ENCODE assay signal across 8 cellular contexts in the genomic region with DNA sequence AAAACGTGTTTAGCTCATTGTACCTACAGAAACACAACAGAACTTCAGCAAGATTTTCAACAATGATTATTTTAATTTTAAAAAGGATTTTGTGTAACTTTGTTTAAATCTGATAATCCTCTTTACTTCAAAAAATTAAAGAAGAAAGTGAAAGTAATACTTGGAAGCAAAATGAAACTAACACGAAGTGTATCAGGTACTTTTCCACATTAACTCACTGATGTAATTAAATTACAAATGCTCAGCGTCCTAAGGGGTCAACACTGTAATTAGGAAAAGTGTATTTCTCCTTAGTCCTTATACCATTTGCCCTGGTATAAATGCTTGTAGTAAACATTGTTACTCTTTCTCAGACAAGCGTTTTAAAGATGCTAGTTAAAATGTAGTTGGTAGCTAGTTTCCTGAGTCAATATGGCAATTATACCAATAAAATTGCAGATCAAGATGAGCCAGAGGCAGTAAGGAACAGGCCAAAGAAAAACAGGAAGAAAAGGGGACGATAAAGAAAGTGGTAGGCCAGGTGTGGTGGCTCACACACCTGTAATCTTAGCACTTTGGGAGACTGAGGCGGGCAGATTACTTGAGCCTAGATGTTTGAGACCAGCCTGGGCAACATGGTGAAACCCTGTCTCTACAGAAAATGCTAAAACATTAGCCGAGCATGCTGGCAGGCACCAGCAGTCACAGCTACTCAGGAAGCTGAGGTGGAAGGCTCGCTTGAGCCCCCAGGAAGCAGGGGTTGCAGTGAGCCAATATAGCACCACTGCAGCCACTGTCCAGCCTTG.
DNase-seq lines count a peak whose midpoint lies in the region; ATAC-seq lines count a peak whose summit lies in the region.

No MANE protein-coding gene starts in this region.

- H3K36me3 Mint-ChIP-seq in activated T-cell treated with anti-CD3 and anti-CD28 coated beads, Interleukin-2, amount 50 U/mL, for 24 hours (ENCODE audit: low read depth): no peaks in the 10 kb centered on the region
- H3K36me3 Mint-ChIP-seq in activated T-helper 17 cell treated with anti-CD3 and anti-CD28 coated beads, Interleukin-2, amount 50 U/mL, for 72 hours (ENCODE audit: low read depth): no peaks in the 10 kb centered on the region

- no peaks in the 10 kb centered on the region for H3K9me3 Mint-ChIP-seq in activated T-cell treated with anti-CD3 and anti-CD28 coated beads, Interleukin-2, amount 50 U/mL, for 24 hours
- H3K9me3 Mint-ChIP-seq in activated T-helper 17 cell treated with anti-CD3 and anti-CD28 coated beads, Interleukin-2, amount 50 U/mL, for 72 hours: no peaks in the 10 kb centered on the region

- DNase-seq in activated T-cell treated with anti-CD3 and anti-CD28 coated beads, Interleukin-2, amount 50 U/mL, for 24 hours: peak; percentile 39
- no peak for DNase-seq in activated T-cell treated with anti-CD3 and anti-CD28 coated beads, Interleukin-2, amount 50 U/mL, for 1 hour
- DNase-seq in lung microvascular endothelial cell (ENCODE audit: low read depth in 2 of 2): peak; percentile 41 to 62
- DNase-seq in cortex of kidney (lab: John Stamatoyannopoulos, UW): no peak
- DNase-seq in NCI-H2171 treated with DMSO at 0.1 percent for 48 hours (lab: John Stamatoyannopoulos, UW): no peak
- DNase-seq in HCEC 1CT: no peak

- peak overlapping the region; percentile 89 for H3K27ac Mint-ChIP-seq in activated T-cell treated with anti-CD3 and anti-CD28 coated beads, Interleukin-2, amount 50 U/mL, for 24 hours
- peak overlapping the region; percentile 92 for H3K27ac Mint-ChIP-seq in activated T-helper 17 cell treated with anti-CD3 and anti-CD28 coated beads, Interleukin-2, amount 50 U/mL, for 72 hours

- H3K27me3 Mint-ChIP-seq in activated T-cell treated with anti-CD3 and anti-CD28 coated beads, Interleukin-2, amount 50 U/mL, for 24 hours: no peaks in the 10 kb centered on the region
- H3K27me3 Mint-ChIP-seq in activated T-helper 17 cell treated with anti-CD3 and anti-CD28 coated beads, Interleukin-2, amount 50 U/mL, for 72 hours: no peaks in the 10 kb centered on the region

- H3K4me3 Mint-ChIP-seq in activated T-cell treated with anti-CD3 and anti-CD28 coated beads, Interleukin-2, amount 50 U/mL, for 24 hours: peak overlapping the region; percentile 62
- peak overlapping the region; percentile 82 for H3K4me3 Mint-ChIP-seq in activated T-helper 17 cell treated with anti-CD3 and anti-CD28 coated beads, Interleukin-2, amount 50 U/mL, for 72 hours

- ATAC-seq in HG03097 (IDR thresholded peaks at IDR 0.05; ENCODE audit: low FRiP score, unreplicated experiment): peak; percentile 46
- ATAC-seq in activated T-helper 17 cell treated with anti-CD3 and anti-CD28 coated beads, Interleukin-2, amount 50 U/mL, for 72 hours (replicated peaks): peak; percentile 47

- H3K4me1 Mint-ChIP-seq in activated T-cell treated with anti-CD3 and anti-CD28 coated beads, Interleukin-2, amount 50 U/mL, for 24 hours (ENCODE audit: low read depth): peaks cover 35% of the 10 kb centered on the region
- H3K4me1 Mint-ChIP-seq in activated T-helper 17 cell treated with anti-CD3 and anti-CD28 coated beads, Interleukin-2, amount 50 U/mL, for 72 hours: peaks cover 9% of the 10 kb centered on the region

Comparison
In these comparisons a context has a peak if more than half of its experiments do, and no peak if none do; other contexts are left out.
1. DNase-seq: peak in activated T-cell treated with anti-CD3 and anti-CD28 coated beads, Interleukin-2, amount 50 U/mL, for 24 hours (single experiment) and lung microvascular endothelial cell (2 of 2); none in activated T-cell treated with anti-CD3 and anti-CD28 coated beads, Interleukin-2, amount 50 U/mL, for 1 hour (single experiment), cortex of kidney (single experiment), NCI-H2171 treated with DMSO at 0.1 percent for 48 hours (single experiment) and HCEC 1CT (single experiment).